In the genomic region with DNA sequence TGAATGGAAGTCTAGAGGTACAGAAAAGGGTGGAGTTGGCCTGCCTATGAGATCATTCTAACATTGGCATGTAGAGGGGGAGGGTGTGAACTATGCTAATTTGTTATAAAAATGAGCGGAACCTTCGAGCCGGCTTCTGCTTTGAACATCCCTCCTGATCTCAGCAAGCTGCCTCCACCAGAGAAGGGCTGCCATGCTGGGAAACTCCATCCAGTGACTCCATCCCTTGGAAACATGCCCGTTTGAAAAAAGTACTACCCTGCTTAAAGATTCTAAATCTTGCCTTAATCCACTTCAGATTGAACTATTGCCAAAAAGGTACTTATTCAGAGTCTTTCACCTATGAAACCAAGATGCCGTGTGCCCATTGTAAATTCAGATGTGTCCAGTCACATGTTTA, we compare ENCODE assay signal across 24 cellular contexts. TPM values are rescaled to one million over a fixed set of nuclear protein-coding genes. Genes with fewer than 3 reads are reported as not detected.
DNase-seq lines count a peak whose midpoint lies in the region; ATAC-seq and TF ChIP-seq lines count a peak whose summit lies in the region.
"Had no signal": no experiment of that assay in that cellular context is flagged by ENCODE, and none has a peak within 500 bp of the region (broad histone marks: within the 10 kb centered on the region; RNA-seq: fewer than 3 reads in every experiment).

No MANE protein-coding gene starts in this region.

- H3K4me3 ChIP-seq in astrocyte of the spinal cord (ENCODE audit: low read depth, low read length) (no peak overlapping the region), brain microvascular endothelial cell (ENCODE audit: low read depth, low read length) (no peak overlapping the region)
- H3K4me3 ChIP-seq: body of pancreas, testis, vagina had no signal

- no peak overlapping the region for H3K27ac ChIP-seq in brain microvascular endothelial cell
- H3K27ac ChIP-seq: body of pancreas, testis, vagina had no signal

- no peak overlapping the region for H3K27ac Mint-ChIP-seq in activated T-cell treated with anti-CD3 and anti-CD28 coated beads, Interleukin-2, amount 50 U/mL, for 72 hours
- H3K27ac Mint-ChIP-seq: activated naive CD8-positive, alpha-beta T cell; naive thymus-derived CD8-positive, alpha-beta T cell; T-helper 2 cell treated with Interferon-gamma antibody and Interleukin-4, amounts not matched to agents 5 μg/mL and 100 μg/mL, for 36 hours had no signal

- ATAC-seq in activated T-cell treated with anti-CD3 and anti-CD28 coated beads, Interleukin-2, amount 50 U/mL, for 72 hours (replicated peaks in 1 of 2) = no peak
- ATAC-seq: body of pancreas; left lobe of liver; naive thymus-derived CD8-positive, alpha-beta T cell had no signal

- no peak for TF ChIP-seq EP300 in Ishikawa (IDR thresholded peaks at IDR 0.05; ENCODE audit: borderline replicate concordance)

- in situ Hi-C loops in astrocyte of the spinal cord (cut with HindIII; ENCODE audit: low sequenced_read_pairs) (loop anchor here (25.0 kb wide), 1 partner anchor 532 kb away; no protein-coding TSS in a partner anchor), brain microvascular endothelial cell (cut with HindIII; ENCODE audit: low pct_ligation_motif_present, low sequenced_read_pairs) (no loop called here)

- DNase-seq in DMS79 (lab: John Stamatoyannopoulos, UW) (peak; percentile 66), astrocyte of the spinal cord (ENCODE audit: low read depth, low spot score) (peak; percentile 28), renal cortical epithelial cell (ENCODE audit: low read depth) (peak; percentile 45), brain microvascular endothelial cell (no peak)
- DNase-seq in activated T-cell treated with anti-CD3 and anti-CD28 coated beads, Interleukin-2, amount 50 U/mL, for 72 hours = no peak
- no peak for DNase-seq in activated CD8-positive, alpha-beta memory T cell treated with anti-CD3 and anti-CD28 coated beads, Interleukin-2, amount 50 U/mL, for 4 hours
- DNase-seq: activated CD4-positive, alpha-beta T cell treated with anti-CD3 and anti-CD28 coated beads, Interleukin-2, amount 50 U/mL, for 4 hours; body of pancreas; DMS 273 treated with DMSO at 0.1 percent for 48 hours; effector CD4-positive, alpha-beta T cell; erythroblast; GDM1; naive thymus-derived CD8-positive, alpha-beta T cell; NCI-H1092; NCI-H187; retina; stimulated activated CD4-positive, alpha-beta T cell treated with anti-CD3 and anti-CD28 coated beads, Interleukin-4, amount 100 ng/mL, for 4 hours; stimulated activated naive CD4-positive, alpha-beta T cell treated with Interleukin-2 at 50 U/mL for 16 hours; testis had no signal

- TF ChIP-seq CTCF in astrocyte of the spinal cord (IDR thresholded peaks at IDR 0.05; ENCODE audit: low read depth, low read length) (no peak), brain microvascular endothelial cell (IDR thresholded peaks at IDR 0.05; ENCODE audit: low read depth, low read length, missing control alignments) (no peak)

- H3K36me3 ChIP-seq in brain microvascular endothelial cell (replicated peaks) = no peaks in the 10 kb centered on the region
- H3K36me3 ChIP-seq: vagina had no signal

- H3K9me3 Mint-ChIP-seq in activated T-cell treated with anti-CD3 and anti-CD28 coated beads, Interleukin-2, amount 50 U/mL, for 72 hours = no peaks in the 10 kb centered on the region
- H3K9me3 Mint-ChIP-seq: naive thymus-derived CD8-positive, alpha-beta T cell; T-helper 2 cell treated with Interferon-gamma antibody and Interleukin-4, amounts not matched to agents 5 μg/mL and 100 μg/mL, for 36 hours had no signal

- no peaks in the 10 kb centered on the region for H3K27me3 ChIP-seq in brain microvascular endothelial cell (replicated peaks)
- H3K27me3 ChIP-seq: body of pancreas, testis, vagina had no signal

- no peaks in the 10 kb centered on the region for H3K27me3 Mint-ChIP-seq in activated T-cell treated with anti-CD3 and anti-CD28 coated beads, Interleukin-2, amount 50 U/mL, for 72 hours (ENCODE audit: low read depth)
- H3K27me3 Mint-ChIP-seq: activated naive CD8-positive, alpha-beta T cell; naive thymus-derived CD8-positive, alpha-beta T cell had no signal

- no peak for TF ChIP-seq RAD21 in Ishikawa (IDR thresholded peaks at IDR 0.05; ENCODE audit: low read depth)

- H3K4me3 Mint-ChIP-seq in activated T-cell treated with anti-CD3 and anti-CD28 coated beads, Interleukin-2, amount 50 U/mL, for 72 hours = no peak overlapping the region
- H3K4me3 Mint-ChIP-seq: activated naive CD8-positive, alpha-beta T cell; naive thymus-derived CD8-positive, alpha-beta T cell; T-helper 2 cell treated with Interferon-gamma antibody and Interleukin-4, amounts not matched to agents 5 μg/mL and 100 μg/mL, for 36 hours had no signal

- no peaks in the 10 kb centered on the region for H3K4me1 Mint-ChIP-seq in activated T-cell treated with anti-CD3 and anti-CD28 coated beads, Interleukin-2, amount 50 U/mL, for 72 hours (ENCODE audit: low read depth)

- H3K36me3 Mint-ChIP-seq in activated T-cell treated with anti-CD3 and anti-CD28 coated beads, Interleukin-2, amount 50 U/mL, for 72 hours (ENCODE audit: insufficient read depth in 2 of 2) = no peaks in the 10 kb centered on the region
- H3K36me3 Mint-ChIP-seq: activated naive CD8-positive, alpha-beta T cell; naive thymus-derived CD8-positive, alpha-beta T cell had no signal

TF ChIP-seq in Ishikawa, 13 proteins besides CTCF, POLR2A, EP300 and RAD21:
- peak; percentile 16; the same call in 1 of the 2 replicates for TF ChIP-seq TEAD4 (IDR thresholded peaks at IDR 0.05)
- no peak for TF ChIP-seq CEBPB (IDR thresholded peaks at IDR 0.05)
- no peak for TF ChIP-seq FOXM1 (IDR thresholded peaks at IDR 0.05; ENCODE audit: borderline replicate concordance, low read depth)
- no peak for TF ChIP-seq TAF1 (IDR thresholded peaks at IDR 0.05; ENCODE audit: low read depth)
- TF ChIP-seq TCF12 (IDR thresholded peaks at IDR 0.05; ENCODE audit: low read depth) = peak; percentile 52; the same call in 1 of the 2 replicates
- TF ChIP-seq ZBTB7A (IDR thresholded peaks at IDR 0.05; ENCODE audit: low read depth) = no peak
- TF ChIP-seq EGR1 (IDR thresholded peaks at IDR 0.05) = no peak
- TF ChIP-seq NFIC (IDR thresholded peaks at IDR 0.05) = peak; percentile 67
- TF ChIP-seq YY1 (IDR thresholded peaks at IDR 0.05; ENCODE audit: low read depth) = 0 out of 2 replicates have a peak, but pooled peaks have one; percentile 37
- TF ChIP-seq REST (IDR thresholded peaks at IDR 0.05; ENCODE audit: low read depth) = no peak
- TF ChIP-seq, protein P1, sequence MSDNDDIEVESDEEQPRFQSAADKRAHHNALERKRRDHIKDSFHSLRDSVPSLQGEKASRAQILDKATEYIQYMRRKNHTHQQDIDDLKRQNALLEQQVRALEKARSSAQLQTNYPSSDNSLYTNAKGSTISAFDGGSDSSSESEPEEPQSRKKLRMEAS (IDR thresholded peaks at IDR 0.05) = peak; percentile 46; the same call in 1 of the 2 replicates
- TF ChIP-seq, protein P2, sequence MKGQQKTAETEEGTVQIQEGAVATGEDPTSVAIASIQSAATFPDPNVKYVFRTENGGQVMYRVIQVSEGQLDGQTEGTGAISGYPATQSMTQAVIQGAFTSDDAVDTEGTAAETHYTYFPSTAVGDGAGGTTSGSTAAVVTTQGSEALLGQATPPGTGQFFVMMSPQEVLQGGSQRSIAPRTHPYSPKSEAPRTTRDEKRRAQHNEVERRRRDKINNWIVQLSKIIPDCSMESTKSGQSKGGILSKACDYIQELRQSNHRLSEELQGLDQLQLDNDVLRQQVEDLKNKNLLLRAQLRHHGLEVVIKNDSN (IDR thresholded peaks at IDR 0.05) = 0 out of 2 replicates have a peak, but pooled peaks have one; percentile 27
- TF ChIP-seq CREB1 (IDR thresholded peaks at IDR 0.05; ENCODE audit: low read depth) = no peak

RNA-seq across cellular contexts. Expression of gene TMEM170B, which starts 43.6 kb away (rescaled TPM):
- 1.1 and 1.6 TPM in 2 replicates for total RNA-seq in renal cortical epithelial cell
- 1 to 10 TPM; 1.0 to 1.6 TPM for total RNA-seq in activated T-cell treated with anti-CD3 and anti-CD28 coated beads, Interleukin-2, amount 50 U/mL, for 72 hours

Comparison
In these comparisons a context has a peak if more than half of its experiments do, and no peak if none do; other contexts are left out.
1. DNase-seq: peak in DMS79 (single experiment), astrocyte of the spinal cord (single experiment) and renal cortical epithelial cell (single experiment); none in activated T-cell treated with anti-CD3 and anti-CD28 coated beads, Interleukin-2, amount 50 U/mL, for 72 hours (0 of 2), activated CD8-positive, alpha-beta memory T cell treated with anti-CD3 and anti-CD28 coated beads, Interleukin-2, amount 50 U/mL, for 4 hours (single experiment) and brain microvascular endothelial cell (single experiment).